In genomic region chr7:20474244-20474643, GRCh38 we compare ENCODE assay signal across 18 cellular contexts.
DNase-seq lines count a peak whose midpoint lies in the region; ATAC-seq and TF ChIP-seq lines count a peak whose summit lies in the region.
"Had no signal": no experiment of that assay in that cellular context is flagged by ENCODE, and none has a peak within 500 bp of the region (broad histone marks: within the 10 kb centered on the region; RNA-seq: fewer than 3 reads in every experiment).

No MANE protein-coding gene starts in this region.

- H3K4me1 Mint-ChIP-seq in CD14-positive monocyte, result peaks cover 46% of the 10 kb centered on the region
- H3K4me1 Mint-ChIP-seq: CD4-positive, alpha-beta memory T cell had no signal

- peak; percentile 40 to 49 for ATAC-seq in lower lobe of right lung
- no peak for ATAC-seq in HG03521 (IDR thresholded peaks at IDR 0.05; ENCODE audit: unreplicated experiment)
- no peak for ATAC-seq in GM18873 (IDR thresholded peaks at IDR 0.05; ENCODE audit: low FRiP score, unreplicated experiment)
- ATAC-seq: HCT116, PC-3 had no signal

- H3K4me3 ChIP-seq in lower lobe of right lung, result no peak overlapping the region
- H3K4me3 ChIP-seq: SJSA1 had no signal

- H3K27me3 Mint-ChIP-seq in CD14-positive monocyte (ENCODE audit: low read depth in 3 of 3), result peaks cover 0 to 5% (median 0%) of the 10 kb centered on the region in 3 donors

- H3K27me3 ChIP-seq in lower lobe of right lung (ENCODE audit: low read depth), result no peaks in the 10 kb centered on the region
- H3K27me3 ChIP-seq: BE2C, SJSA1 had no signal

- peaks cover 5 to 18% (median 12%) of the 10 kb centered on the region in 7 donors for H3K9me3 Mint-ChIP-seq in CD14-positive monocyte

- intact Hi-C loops in CD14-positive monocyte (cut with micrococcal nuclease), result loop anchor here in 1 of 2 donors (5.0 kb wide), 1 partner anchor 33 kb away; no protein-coding TSS in a partner anchor
- intact Hi-C loops in lower lobe of right lung (cut with DNase I), result no loop called here

- no peak for TF ChIP-seq POLR2A in erythroblast (IDR thresholded peaks at IDR 0.05; ENCODE audit: low read length)

- no peaks in the 10 kb centered on the region for H3K4me1 ChIP-seq in lower lobe of right lung
- H3K4me1 ChIP-seq: BE2C, SJSA1 had no signal

- DNase-seq in CD14-positive monocyte (ENCODE audit: low spot score), result peak; percentile 56
- DNase-seq in HCEC 1CT, result peak; percentile 17
- peak; percentile 32 for DNase-seq in RPMI7951 (ENCODE audit: low read depth)
- no peak for DNase-seq in lower lobe of right lung
- DNase-seq in epidermal melanocyte (ENCODE audit: insufficient read length, low spot score), result no peak
- no peak for DNase-seq in erythroblast (lab: John Stamatoyannopoulos, UW)
- DNase-seq: BE2C; Calu3; CD4-positive, alpha-beta memory T cell; NCI-H1105 treated with DMSO at 0.1 percent for 48 hours; NCI-H1694; NCI-H2081 treated with DMSO at 0.1 percent for 48 hours; NCI-H774; PC-3 had no signal

- peak overlapping the region; percentile 18 to 93 (median 61) for H3K27ac Mint-ChIP-seq in CD14-positive monocyte
- H3K27ac Mint-ChIP-seq: CD4-positive, alpha-beta memory T cell had no signal

- H3K27ac ChIP-seq in lower lobe of right lung, result no peak overlapping the region
- H3K27ac ChIP-seq: SJSA1 had no signal

- peaks cover 10 to 16% of the 10 kb centered on the region in 2 donors for H3K36me3 Mint-ChIP-seq in CD14-positive monocyte
- H3K36me3 Mint-ChIP-seq: CD4-positive, alpha-beta memory T cell had no signal

- H3K4me3 Mint-ChIP-seq in CD14-positive monocyte, result no peak overlapping the region
- H3K4me3 Mint-ChIP-seq: CD4-positive, alpha-beta memory T cell had no signal

- no peaks in the 10 kb centered on the region for H3K9me3 ChIP-seq in lower lobe of right lung
- H3K9me3 ChIP-seq: BE2C, SJSA1 had no signal

- no peak for TF ChIP-seq CTCF in CD14-positive monocyte (IDR thresholded peaks at IDR 0.05)
- no peak for TF ChIP-seq CTCF in lower lobe of right lung (IDR thresholded peaks at IDR 0.05)

- H3K36me3 ChIP-seq in lower lobe of right lung, result no peaks in the 10 kb centered on the region
- H3K36me3 ChIP-seq: BE2C, SJSA1 had no signal

Comparison
In these comparisons a context has a peak if more than half of its experiments do, and no peak if none do; other contexts are left out.
1. DNase-seq: peak in CD14-positive monocyte (single experiment), HCEC 1CT (single experiment) and RPMI7951 (single experiment); none in lower lobe of right lung (single experiment), epidermal melanocyte (single experiment) and erythroblast (0 of 2).
2. ATAC-seq: peak in lower lobe of right lung (2 of 2); none in HG03521 (single experiment) and GM18873 (single experiment).